ENCODE assay signal across 17 cellular contexts in the genomic region with DNA sequence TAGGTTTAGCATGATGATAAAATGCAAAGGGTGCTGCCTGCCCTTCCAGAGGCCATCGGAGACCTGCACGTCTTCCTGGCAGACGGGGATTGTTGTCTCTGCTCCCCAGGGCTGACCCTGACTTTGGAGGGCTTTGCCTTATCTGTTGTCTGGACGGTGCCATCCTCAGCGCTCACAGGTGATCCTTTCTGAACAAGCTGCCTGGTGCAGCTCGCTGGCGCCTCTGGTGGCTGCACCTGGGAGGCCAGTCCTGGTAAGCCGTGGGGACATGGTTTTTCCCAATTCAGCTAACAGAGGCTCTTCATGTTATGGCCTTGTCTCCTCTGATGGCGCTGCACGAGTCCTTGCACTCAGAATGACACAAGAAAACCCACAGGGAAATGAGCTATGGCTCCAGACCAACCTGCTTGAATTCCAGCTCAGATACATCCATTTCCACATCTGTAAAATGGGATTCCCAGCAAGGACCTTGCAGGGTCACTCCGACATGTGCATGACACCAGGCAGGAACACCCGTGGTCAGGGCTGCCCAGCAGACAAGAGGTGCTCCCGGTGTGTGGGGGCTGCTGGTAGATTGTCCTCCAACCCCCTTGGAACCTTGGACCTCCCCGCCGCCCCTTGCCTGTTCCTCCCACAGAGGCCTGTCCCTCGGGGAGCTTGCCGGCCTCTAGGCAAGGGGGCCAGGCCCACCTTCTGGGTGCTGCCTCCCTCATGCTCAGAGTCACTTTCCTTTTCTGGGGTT. TPM values are rescaled to one million over a fixed set of nuclear protein-coding genes. Genes with fewer than 3 reads are reported as not detected.
DNase-seq lines count a peak whose midpoint lies in the region; ATAC-seq and TF ChIP-seq lines count a peak whose summit lies in the region.
"Had no signal": no experiment of that assay in that cellular context is flagged by ENCODE, and none has a peak within 500 bp of the region (broad histone marks: within the 10 kb centered on the region; RNA-seq: fewer than 3 reads in every experiment).

No MANE protein-coding gene starts in this region.

- peak; percentile 52 for TF ChIP-seq CTCF in GM12872 (IDR thresholded peaks at IDR 0.05; ENCODE audit: insufficient read depth, low read depth, low read length)
- TF ChIP-seq CTCF in NB4 (IDR thresholded peaks at IDR 0.05; ENCODE audit: low read depth, low read length): peak; percentile 59
- peak; percentile 29 for TF ChIP-seq CTCF in choroid plexus epithelial cell (conservative IDR thresholded peaks at IDR 0.05; ENCODE audit: low read depth, low read length)
- peak; percentile 41 for TF ChIP-seq CTCF in retinal pigment epithelial cell (conservative IDR thresholded peaks at IDR 0.05; ENCODE audit: low read depth, low read length)

- DNase-seq in NB4 (ENCODE audit: low read depth) (no peak), choroid plexus epithelial cell (ENCODE audit: low read depth) (no peak), retinal pigment epithelial cell (ENCODE audit: low read depth) (no peak), Right ventricle myocardium superior (no peak), HuH-7 (ENCODE audit: low spot score) (no peak), HCEC 1CT (no peak)
- DNase-seq: activated CD4-positive, alpha-beta T cell treated with anti-CD3 and anti-CD28 coated beads, Interleukin-2, amount 50 U/mL, for 1 hour; activated naive CD4-positive, alpha-beta T cell treated with Interleukin-2 at 50 U/mL for 16 hours; CD4-positive, alpha-beta memory T cell; cerebellar nuclear complex; mucosa of descending colon; NCI-H1694; NK-92 treated with Interleukin-12 subunit alpha and Interleukin-12 subunit beta, amount 100 ng/mL, for 24 hours; substantia nigra had no signal

- intact Hi-C loops in Right ventricle myocardium superior (cut with DNase I): no loop called here

- no peak for ATAC-seq in Right ventricle myocardium superior (ENCODE audit: poor library complexity)
- no peak for ATAC-seq in GM18858 (IDR thresholded peaks at IDR 0.05; ENCODE audit: unreplicated experiment)

- H3K4me3 ChIP-seq in NB4 (ENCODE audit: low read depth, low read length) (no peak overlapping the region), choroid plexus epithelial cell (ENCODE audit: low read depth, low read length) (no peak overlapping the region), retinal pigment epithelial cell (ENCODE audit: low read length) (no peak overlapping the region)
- H3K4me3 ChIP-seq: mucosa of descending colon, right atrium auricular region had no signal

- TF ChIP-seq POLR2A in NB4 (IDR thresholded peaks at IDR 0.05; ENCODE audit: extremely low read depth, insufficient read length): no peak

RNA-seq across cellular contexts. Expression of a gene that starts 50.4 kb away (rescaled TPM):
- total RNA-seq in Right ventricle myocardium superior: not detected
- total RNA-seq: CD4-positive, alpha-beta memory T cell; right atrium auricular region had no signal
